20 cellular contexts compared by ENCODE assay signal in the genomic region with DNA sequence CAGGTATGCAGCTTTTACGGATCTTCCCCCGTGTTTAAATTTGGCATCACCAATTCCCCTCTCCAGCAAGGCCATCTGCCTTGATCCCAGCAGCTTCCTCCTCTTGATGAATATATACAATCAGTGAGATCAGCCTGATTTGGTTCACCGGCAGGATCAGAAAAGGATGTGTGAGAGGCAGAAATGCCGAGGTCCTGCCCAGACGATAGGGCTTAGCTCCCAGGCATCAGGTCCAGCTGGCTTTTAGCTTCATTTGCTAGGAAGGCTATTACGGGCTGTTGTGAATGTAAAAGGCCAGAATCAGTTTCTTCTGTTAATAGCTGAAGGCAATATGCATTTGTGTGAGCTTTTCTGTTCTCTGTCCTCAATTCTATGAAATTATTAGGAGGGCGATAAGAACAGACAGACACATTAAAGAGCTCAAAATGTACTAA.
DNase-seq lines count a peak whose midpoint lies in the region; ATAC-seq and TF ChIP-seq lines count a peak whose summit lies in the region.
"Had no signal": no experiment of that assay in that cellular context is flagged by ENCODE, and none has a peak within 500 bp of the region (broad histone marks: within the 10 kb centered on the region; RNA-seq: fewer than 3 reads in every experiment).

No MANE protein-coding gene starts in this region.

- H3K27ac ChIP-seq in PC-3 (ENCODE audit: low read length), result no peak overlapping the region
- no peak overlapping the region for H3K27ac ChIP-seq in neural progenitor cell
- H3K27ac ChIP-seq: BLaER1 had no signal

- H3K4me1 ChIP-seq in PC-3 (ENCODE audit: insufficient read depth, low read length) (peaks cover 57% of the 10 kb centered on the region), neural progenitor cell (peaks cover 71% of the 10 kb centered on the region)
- H3K4me1 ChIP-seq: BLaER1 had no signal

- TF ChIP-seq CTCF in PC-3 (conservative IDR thresholded peaks at IDR 0.05; ENCODE audit: low read depth, low read length) (no peak), fibroblast of mammary gland (conservative IDR thresholded peaks at IDR 0.05; ENCODE audit: control insufficient read depth, insufficient read depth, low read depth, low read length) (no peak), neural progenitor cell (IDR thresholded peaks at IDR 0.05) (no peak), CD14-positive monocyte (IDR thresholded peaks at IDR 0.05) (no peak)

- H3K36me3 Mint-ChIP-seq in neural progenitor cell (no peaks in the 10 kb centered on the region), CD14-positive monocyte (peaks cover 0 to 1% of the 10 kb centered on the region in 2 donors)

- no peaks in the 10 kb centered on the region for H3K27me3 ChIP-seq in PC-3 (ENCODE audit: low read length)
- H3K27me3 ChIP-seq in neural progenitor cell, result no peaks in the 10 kb centered on the region
- H3K27me3 ChIP-seq: BLaER1 had no signal

- H3K9me3 Mint-ChIP-seq in neural progenitor cell (no peaks in the 10 kb centered on the region), CD14-positive monocyte (no peaks in the 10 kb centered on the region)
- H3K9me3 Mint-ChIP-seq: CD8-positive, alpha-beta memory T cell; H9 had no signal

- H3K27ac Mint-ChIP-seq in neural progenitor cell (no peak overlapping the region), CD14-positive monocyte (no peak overlapping the region)
- H3K27ac Mint-ChIP-seq: CD8-positive, alpha-beta memory T cell had no signal

- H3K27me3 Mint-ChIP-seq in neural progenitor cell (ENCODE audit: insufficient read depth, low read depth) (no peaks in the 10 kb centered on the region), CD14-positive monocyte (ENCODE audit: low read depth in 3 of 3) (no peaks in the 10 kb centered on the region)
- H3K27me3 Mint-ChIP-seq: CD8-positive, alpha-beta memory T cell had no signal

- H4K20me1 ChIP-seq in PC-3 (ENCODE audit: low read length), result no peaks in the 10 kb centered on the region
- H4K20me1 ChIP-seq in neural progenitor cell (ENCODE audit: low read depth), result no peaks in the 10 kb centered on the region
- H4K20me1 ChIP-seq: BLaER1 had no signal

- H2AFZ ChIP-seq in PC-3 (ENCODE audit: low read length), result no peak overlapping the region
- H2AFZ ChIP-seq in neural progenitor cell (replicated peaks), result no peak overlapping the region

- H3F3A ChIP-seq in PC-3 (ENCODE audit: low read length, unreplicated experiment) (peaks cover 5% of the 10 kb centered on the region), neural progenitor cell (ENCODE audit: low read depth) (peaks cover 31% of the 10 kb centered on the region)

- no peaks in the 10 kb centered on the region for H3K9me2 ChIP-seq in PC-3 (replicated peaks; ENCODE audit: low read length)

- H3K4me3 Mint-ChIP-seq in neural progenitor cell (no peak overlapping the region), CD14-positive monocyte (no peak overlapping the region)
- H3K4me3 Mint-ChIP-seq: CD8-positive, alpha-beta memory T cell; H9 had no signal

- intact Hi-C loops in PC-3 (cut with micrococcal nuclease) (no loop called here), CD14-positive monocyte (cut with micrococcal nuclease) (no loop called here)

- H3K4me1 Mint-ChIP-seq in neural progenitor cell (peaks cover 70% of the 10 kb centered on the region), CD14-positive monocyte (peaks cover 1% of the 10 kb centered on the region)

- DNase-seq in G401 (ENCODE audit: low spot score), result peak; percentile 84
- DNase-seq in PC-3, result peak; percentile 52
- peak; percentile 6 for DNase-seq in fibroblast of mammary gland (ENCODE audit: low read depth)
- DNase-seq in neural progenitor cell (ENCODE audit: low spot score), result peak; percentile 12
- no peak for DNase-seq in medulla oblongata (ENCODE audit: extremely low spot score)
- no peak for DNase-seq in CD14-positive monocyte (ENCODE audit: low spot score)
- DNase-seq: CD8-positive, alpha-beta memory T cell; DMS53; H9; Kasumi-1; MM.1S; NCI-H1092; NCI-H1436 treated with DMSO at 0.1 percent for 48 hours; NCI-H2081; NCI-H510A; NCI-H748 treated with DMSO at 0.1 percent for 48 hours; NK-92 treated with Interleukin-12 subunit alpha and Interleukin-12 subunit beta, amount 100 ng/mL, for 24 hours had no signal

- ATAC-seq in PC-3 (no peak), GM18502 (IDR thresholded peaks at IDR 0.05; ENCODE audit: poor library complexity, unreplicated experiment) (no peak), HG02798 (IDR thresholded peaks at IDR 0.05; ENCODE audit: poor library complexity, unreplicated experiment) (no peak)

- H3K4me2 ChIP-seq in PC-3 (ENCODE audit: low read length) (peak overlapping the region; percentile 25; the same call in 1 of the 2 replicates), neural progenitor cell (no peak overlapping the region)
- H3K4me2 ChIP-seq: BLaER1 had no signal

- POLR2A ChIA-PET in PC-3 (lab: Charles Lee; ENCODE audit: unreplicated experiment), result interaction anchor here (0.6 kb wide), 1 partner anchor 91 kb away, joined by 4 read pairs; no protein-coding TSS in a partner anchor

- in situ Hi-C loops in G401 (cut with HindIII; ENCODE audit: low sequenced_read_pairs), result no loop called here

- BruUV-seq in PC-3 (replicated peaks; lab: Mats Ljungman, UMichigan), result no TSS peak

- no peaks in the 10 kb centered on the region for H3K79me2 ChIP-seq in PC-3 (ENCODE audit: low read length)
- H3K79me2 ChIP-seq in neural progenitor cell (ENCODE audit: low read depth), result no peaks in the 10 kb centered on the region

- no peak overlapping the region for H3K4me3 ChIP-seq in PC-3 (ENCODE audit: low read length)
- no peak overlapping the region for H3K4me3 ChIP-seq in fibroblast of mammary gland (ENCODE audit: control insufficient read depth, low read depth, low read length)
- H3K4me3 ChIP-seq in neural progenitor cell, result no peak overlapping the region
- H3K4me3 ChIP-seq: BLaER1 had no signal

- CTCF ChIA-PET in PC-3 (lab: Charles Lee), result no interaction called here

- no peaks in the 10 kb centered on the region for H3K9me3 ChIP-seq in PC-3 (ENCODE audit: low read length)
- no peaks in the 10 kb centered on the region for H3K9me3 ChIP-seq in neural progenitor cell (ENCODE audit: low read depth)
- H3K9me3 ChIP-seq: BLaER1 had no signal

- H3K9ac ChIP-seq in PC-3 (ENCODE audit: low read length) (no peak overlapping the region), neural progenitor cell (no peak overlapping the region)
- H3K9ac ChIP-seq: BLaER1 had no signal

- H3K36me3 ChIP-seq in PC-3 (ENCODE audit: low read depth, low read length), result no peaks in the 10 kb centered on the region
- H3K36me3 ChIP-seq in neural progenitor cell, result no peaks in the 10 kb centered on the region
- H3K36me3 ChIP-seq: BLaER1 had no signal

Comparison
In these comparisons a context has a peak if more than half of its experiments do, and no peak if none do; other contexts are left out.
1. DNase-seq: peak in G401 (single experiment), PC-3 (single experiment), fibroblast of mammary gland (single experiment) and neural progenitor cell (single experiment); none in medulla oblongata (single experiment) and CD14-positive monocyte (single experiment).